Comparison of ENCODE assay signal across 18 cellular contexts in the genomic region with DNA sequence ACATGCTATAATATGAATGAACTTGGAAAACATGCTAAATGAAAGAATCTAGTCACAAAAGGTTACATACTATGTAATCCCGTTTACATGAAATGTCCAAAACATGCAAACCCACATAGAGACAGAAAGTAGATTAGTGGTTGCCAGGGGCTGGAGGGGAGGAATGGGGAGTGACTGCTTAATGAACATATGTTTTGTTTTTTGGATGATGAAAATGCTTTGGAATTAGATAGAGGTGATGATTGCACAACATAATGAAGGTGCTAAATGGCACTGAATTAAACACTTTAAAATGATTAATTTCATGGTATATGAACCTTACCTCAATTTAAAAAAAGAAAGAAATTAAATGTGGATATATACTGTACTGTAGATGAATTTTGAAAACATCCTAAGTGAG. TPM values are rescaled to one million over a fixed set of nuclear protein-coding genes. Genes with fewer than 3 reads are reported as not detected.
DNase-seq lines count a peak whose midpoint lies in the region; ATAC-seq and TF ChIP-seq lines count a peak whose summit lies in the region.
"Had no signal": no experiment of that assay in that cellular context is flagged by ENCODE, and none has a peak within 500 bp of the region (broad histone marks: within the 10 kb centered on the region; RNA-seq: fewer than 3 reads in every experiment).

No MANE protein-coding gene starts in this region.

- peak overlapping the region; percentile 46 for H3K27ac Mint-ChIP-seq in activated CD4-positive, alpha-beta memory T cell treated with anti-CD3 and anti-CD28 coated beads for 36 hours
- no peak overlapping the region for H3K27ac Mint-ChIP-seq in activated CD4-positive, alpha-beta memory T cell treated with anti-CD3 and anti-CD28 coated beads, Interleukin-2, amount 10 ng/mL, durations not matched to agents 7 days and 5 days
- H3K27ac Mint-ChIP-seq in CD4-positive, alpha-beta T cell = peak overlapping the region; percentile 94
- no peak overlapping the region for H3K27ac Mint-ChIP-seq in activated T-helper 17 cell treated with anti-CD3 and anti-CD28 coated beads, Interleukin-2, amount 50 U/mL, for 72 hours
- H3K27ac Mint-ChIP-seq in nephron progenitor cell = peak overlapping the region; percentile 13

- H3K27me3 ChIP-seq in CD4-positive, alpha-beta T cell (ENCODE audit: control insufficient read depth, insufficient read depth, low read length) = no peaks in the 10 kb centered on the region

- H3K4me3 Mint-ChIP-seq in activated CD4-positive, alpha-beta memory T cell treated with anti-CD3 and anti-CD28 coated beads for 36 hours = no peak overlapping the region
- H3K4me3 Mint-ChIP-seq in activated CD4-positive, alpha-beta memory T cell treated with anti-CD3 and anti-CD28 coated beads, Interleukin-2, amount 10 ng/mL, durations not matched to agents 7 days and 5 days = no peak overlapping the region
- H3K4me3 Mint-ChIP-seq in CD4-positive, alpha-beta T cell = peak overlapping the region; percentile 15
- H3K4me3 Mint-ChIP-seq in activated T-helper 17 cell treated with anti-CD3 and anti-CD28 coated beads, Interleukin-2, amount 50 U/mL, for 72 hours = peak overlapping the region; percentile 93
- H3K4me3 Mint-ChIP-seq in nephron progenitor cell = no peak overlapping the region

- no peak for DNase-seq in activated CD4-positive, alpha-beta memory T cell treated with anti-CD3 and anti-CD28 coated beads for 36 hours
- no peak for DNase-seq in activated CD4-positive, alpha-beta memory T cell treated with anti-CD3 and anti-CD28 coated beads, Interleukin-2, amount 10 ng/mL, durations not matched to agents 7 days and 5 days
- DNase-seq in CD4-positive, alpha-beta T cell = no peak
- DNase-seq in nephron progenitor cell (no peak), Ammon's horn (ENCODE audit: low spot score) (no peak)
- DNase-seq: 8988T, C1 segment of cervical spinal cord, GOT3, HCEC 1CT, NCI-H1105, NCI-H146, NCI-H2029, NCI-H2227 treated with DMSO at 0.1 percent for 48 hours, NCI-H510A, SIG-M5 had no signal

- H3K27me3 Mint-ChIP-seq in activated CD4-positive, alpha-beta memory T cell treated with anti-CD3 and anti-CD28 coated beads for 36 hours = no peaks in the 10 kb centered on the region
- H3K27me3 Mint-ChIP-seq in activated CD4-positive, alpha-beta memory T cell treated with anti-CD3 and anti-CD28 coated beads, Interleukin-2, amount 10 ng/mL, durations not matched to agents 7 days and 5 days = no peaks in the 10 kb centered on the region
- no peaks in the 10 kb centered on the region for H3K27me3 Mint-ChIP-seq in CD4-positive, alpha-beta T cell
- H3K27me3 Mint-ChIP-seq in activated T-helper 17 cell treated with anti-CD3 and anti-CD28 coated beads, Interleukin-2, amount 50 U/mL, for 72 hours = no peaks in the 10 kb centered on the region
- no peaks in the 10 kb centered on the region for H3K27me3 Mint-ChIP-seq in nephron progenitor cell (ENCODE audit: low read depth, poor library complexity)

- CTCF ChIA-PET in activated CD4-positive, alpha-beta memory T cell treated with anti-CD3 and anti-CD28 coated beads for 36 hours (lab: Charles Lee) = interaction anchor here (1.6 kb wide), 1 partner anchor 76 kb away, joined by 4 read pairs; no protein-coding TSS in a partner anchor
- CTCF ChIA-PET in activated CD4-positive, alpha-beta memory T cell treated with anti-CD3 and anti-CD28 coated beads, Interleukin-2, amount 10 ng/mL, durations not matched to agents 7 days and 5 days (lab: Charles Lee) = no interaction called here
- CTCF ChIA-PET in CD4-positive, alpha-beta T cell (lab: Charles Lee) = no interaction called here

- TF ChIP-seq CTCF in CD4-positive, alpha-beta T cell (IDR thresholded peaks at IDR 0.05) = no peak
- TF ChIP-seq CTCF in nephron progenitor cell (IDR thresholded peaks at IDR 0.05) = no peak

- no peak for ATAC-seq in CD4-positive, alpha-beta T cell (ENCODE audit: poor library complexity)
- ATAC-seq in activated T-helper 17 cell treated with anti-CD3 and anti-CD28 coated beads, Interleukin-2, amount 50 U/mL, for 72 hours (replicated peaks) = no peak
- no peak for ATAC-seq in GM21619 (IDR thresholded peaks at IDR 0.05; ENCODE audit: unreplicated experiment)
- ATAC-seq: Panc1 had no signal

- no peak overlapping the region for H3K27ac ChIP-seq in CD4-positive, alpha-beta T cell (ENCODE audit: low read depth, low read length)

- H3K9me3 ChIP-seq in CD4-positive, alpha-beta T cell (ENCODE audit: control insufficient read depth, low read length) = no peaks in the 10 kb centered on the region

- intact Hi-C loops in activated CD4-positive, alpha-beta memory T cell treated with anti-CD3 and anti-CD28 coated beads for 36 hours (cut with micrococcal nuclease) = loop anchor here (10.0 kb wide), 1 partner anchor 476 kb away; the partner anchor contains the start of gene DIAPH1
- intact Hi-C loops in CD4-positive, alpha-beta T cell (cut with DNase I, micrococcal nuclease) = loop anchor here (10.0 kb wide), 2 partner anchors 134 to 766 kb away; partner anchors contain the start of gene TAF7 (in 1 of the 2)

- H3K9me3 Mint-ChIP-seq in activated CD4-positive, alpha-beta memory T cell treated with anti-CD3 and anti-CD28 coated beads for 36 hours = no peaks in the 10 kb centered on the region
- H3K9me3 Mint-ChIP-seq in activated CD4-positive, alpha-beta memory T cell treated with anti-CD3 and anti-CD28 coated beads, Interleukin-2, amount 10 ng/mL, durations not matched to agents 7 days and 5 days = no peaks in the 10 kb centered on the region
- H3K9me3 Mint-ChIP-seq in CD4-positive, alpha-beta T cell = no peaks in the 10 kb centered on the region
- H3K9me3 Mint-ChIP-seq in activated T-helper 17 cell treated with anti-CD3 and anti-CD28 coated beads, Interleukin-2, amount 50 U/mL, for 72 hours = no peaks in the 10 kb centered on the region
- H3K9me3 Mint-ChIP-seq in nephron progenitor cell = no peaks in the 10 kb centered on the region

- POLR2A ChIA-PET in activated CD4-positive, alpha-beta memory T cell treated with anti-CD3 and anti-CD28 coated beads for 36 hours (lab: Charles Lee) = no interaction called here
- POLR2A ChIA-PET in activated CD4-positive, alpha-beta memory T cell treated with anti-CD3 and anti-CD28 coated beads, Interleukin-2, amount 10 ng/mL, durations not matched to agents 7 days and 5 days (lab: Charles Lee) = no interaction called here
- POLR2A ChIA-PET in CD4-positive, alpha-beta T cell (lab: Charles Lee) = no interaction called here

- no peaks in the 10 kb centered on the region for H3K36me3 Mint-ChIP-seq in activated CD4-positive, alpha-beta memory T cell treated with anti-CD3 and anti-CD28 coated beads for 36 hours
- H3K36me3 Mint-ChIP-seq in activated CD4-positive, alpha-beta memory T cell treated with anti-CD3 and anti-CD28 coated beads, Interleukin-2, amount 10 ng/mL, durations not matched to agents 7 days and 5 days (ENCODE audit: low read depth) = peaks cover 2% of the 10 kb centered on the region
- no peaks in the 10 kb centered on the region for H3K36me3 Mint-ChIP-seq in CD4-positive, alpha-beta T cell (ENCODE audit: low read depth)
- peaks cover 11% of the 10 kb centered on the region for H3K36me3 Mint-ChIP-seq in activated T-helper 17 cell treated with anti-CD3 and anti-CD28 coated beads, Interleukin-2, amount 50 U/mL, for 72 hours (ENCODE audit: low read depth)
- no peaks in the 10 kb centered on the region for H3K36me3 Mint-ChIP-seq in nephron progenitor cell (ENCODE audit: low read depth)

- H3K4me1 Mint-ChIP-seq in activated CD4-positive, alpha-beta memory T cell treated with anti-CD3 and anti-CD28 coated beads for 36 hours (ENCODE audit: low read depth) = peaks cover 81% of the 10 kb centered on the region
- H3K4me1 Mint-ChIP-seq in activated CD4-positive, alpha-beta memory T cell treated with anti-CD3 and anti-CD28 coated beads, Interleukin-2, amount 10 ng/mL, durations not matched to agents 7 days and 5 days = peaks cover 43% of the 10 kb centered on the region
- H3K4me1 Mint-ChIP-seq in CD4-positive, alpha-beta T cell (ENCODE audit: low read depth) = peaks cover 58% of the 10 kb centered on the region
- peaks cover 41% of the 10 kb centered on the region for H3K4me1 Mint-ChIP-seq in activated T-helper 17 cell treated with anti-CD3 and anti-CD28 coated beads, Interleukin-2, amount 50 U/mL, for 72 hours
- H3K4me1 Mint-ChIP-seq in nephron progenitor cell = peaks cover 49% of the 10 kb centered on the region

RNA-seq across cellular contexts. Expression of gene NDFIP1, which starts 17.6 kb away (rescaled TPM):
- total RNA-seq in activated CD4-positive, alpha-beta memory T cell treated with anti-CD3 and anti-CD28 coated beads for 36 hours = 10 to 100 TPM; 74.6 to 76.4 TPM
- 10 to 100 TPM; 57.1 to 59.3 TPM for total RNA-seq in activated CD4-positive, alpha-beta memory T cell treated with anti-CD3 and anti-CD28 coated beads, Interleukin-2, amount 10 ng/mL, durations not matched to agents 7 days and 5 days
- 100 to 1,000 TPM; 185 to 192 TPM for total RNA-seq in CD4-positive, alpha-beta T cell
- total RNA-seq in activated T-helper 17 cell treated with anti-CD3 and anti-CD28 coated beads, Interleukin-2, amount 50 U/mL, for 72 hours = 100 to 1,000 TPM in 1 of 2 donors, 10 to 100 TPM in 1; 35.0 to 101 TPM

Comparison
In these comparisons a context has a peak if more than half of its experiments do, and no peak if none do; other contexts are left out.
1. H3K27ac Mint-ChIP-seq: peak in activated CD4-positive, alpha-beta memory T cell treated with anti-CD3 and anti-CD28 coated beads for 36 hours (single experiment), CD4-positive, alpha-beta T cell (single experiment) and nephron progenitor cell (single experiment); none in activated CD4-positive, alpha-beta memory T cell treated with anti-CD3 and anti-CD28 coated beads, Interleukin-2, amount 10 ng/mL, durations not matched to agents 7 days and 5 days (single experiment) and activated T-helper 17 cell treated with anti-CD3 and anti-CD28 coated beads, Interleukin-2, amount 50 U/mL, for 72 hours (single experiment).
2. H3K4me3 Mint-ChIP-seq: peak in CD4-positive, alpha-beta T cell (single experiment) and activated T-helper 17 cell treated with anti-CD3 and anti-CD28 coated beads, Interleukin-2, amount 50 U/mL, for 72 hours (single experiment); none in activated CD4-positive, alpha-beta memory T cell treated with anti-CD3 and anti-CD28 coated beads for 36 hours (single experiment), activated CD4-positive, alpha-beta memory T cell treated with anti-CD3 and anti-CD28 coated beads, Interleukin-2, amount 10 ng/mL, durations not matched to agents 7 days and 5 days (single experiment) and nephron progenitor cell (single experiment).